In genomic region chr16:72443809-72444208, GRCh38 we compare ENCODE assay signal across 17 cellular contexts.
"Had no signal": no experiment of that assay in that cellular context is flagged by ENCODE, and none has a peak within 500 bp of the region (broad histone marks: within the 10 kb centered on the region; RNA-seq: fewer than 3 reads in every experiment).

No MANE protein-coding gene starts in this region.

- DNase-seq: effector CD4-positive, alpha-beta T cell; endodermal cell; erythroblast; gastrocnemius medialis; heart right ventricle; islet precursor cell; mammary epithelial cell; naive thymus-derived CD4-positive, alpha-beta T cell; nephron progenitor cell; psoas muscle; retina; spleen; stimulated activated CD4-positive, alpha-beta T cell treated with anti-CD3 and anti-CD28 coated beads, Interleukin-15, amount 100 ng/mL, for 24 hours; stimulated activated CD4-positive, alpha-beta T cell treated with anti-CD3 and anti-CD28 coated beads, Interleukin-1b, Interleukin-23, amount 100 ng/mL, for 48 hours; stimulated activated CD4-positive, alpha-beta T cell treated with anti-CD3 and anti-CD28 coated beads, Interleukin-4, amount 100 ng/mL, for 24 hours had no signal

- H3K4me1 ChIP-seq: gastrocnemius medialis, heart right ventricle, psoas muscle, spleen, tibial nerve had no signal

- H3K27me3 ChIP-seq: gastrocnemius medialis, heart right ventricle, spleen, tibial nerve had no signal

- H3K4me3 ChIP-seq: coronary artery, gastrocnemius medialis, heart right ventricle, psoas muscle, spleen, tibial nerve had no signal

- H3K9me3 ChIP-seq: gastrocnemius medialis had no signal

- H3K27ac ChIP-seq: coronary artery, gastrocnemius medialis, heart right ventricle, psoas muscle, spleen, tibial nerve had no signal

- H3K36me3 ChIP-seq: gastrocnemius medialis, heart right ventricle, spleen, tibial nerve had no signal
